In the genomic region with DNA sequence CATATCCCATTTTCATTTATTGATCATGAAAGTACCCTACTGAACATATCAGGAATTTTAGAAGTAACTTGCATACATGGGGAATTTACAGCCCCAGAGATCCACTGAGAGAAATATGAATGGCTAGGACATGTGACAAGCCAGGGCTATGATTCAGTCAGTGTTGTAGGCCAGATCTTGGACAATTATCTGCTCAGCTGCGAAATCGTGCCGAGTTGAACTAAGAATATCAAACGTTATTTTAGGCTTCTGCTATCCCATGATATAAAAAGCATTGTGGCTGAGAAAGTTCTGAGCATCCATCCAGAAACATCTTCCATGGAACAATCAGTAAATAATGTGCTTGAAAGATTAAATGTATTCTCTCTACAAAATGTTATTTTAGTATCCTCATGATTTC, we compare ENCODE assay signal across 12 cellular contexts.
"Had no signal": no experiment of that assay in that cellular context is flagged by ENCODE, and none has a peak within 500 bp of the region (broad histone marks: within the 10 kb centered on the region; RNA-seq: fewer than 3 reads in every experiment).

No MANE protein-coding gene starts in this region.

- DNase-seq: activated B cell treated with CpG ODN at 0.5 μM for 24 hours; activated CD4-positive, alpha-beta T cell treated with anti-CD3 and anti-CD28 coated beads, Interleukin-2, amount 10 ng/mL, durations not matched to agents 24 days and 14 days; activated effector memory CD4-positive, alpha-beta T cell treated with Interleukin-2 at 50 U/mL for 16 hours; activated T-cell treated with anti-CD3 and anti-CD28 coated beads, Interleukin-2, amount 50 U/mL, for 1 hour; colonic mucosa; esophagus squamous epithelium; stimulated activated CD4-positive, alpha-beta T cell treated with anti-CD3 and anti-CD28 coated beads, Interleukin-4, amount 100 ng/mL, for 4 hours; stomach; T-helper 2 cell had no signal

- H3K4me1 Mint-ChIP-seq: activated B cell treated with CpG ODN at 0.5 μM for 24 hours; activated CD4-positive, alpha-beta T cell treated with anti-CD3 and anti-CD28 coated beads, Interleukin-2, amount 10 ng/mL, durations not matched to agents 24 days and 14 days; memory B cell; nephron had no signal

- H3K4me3 Mint-ChIP-seq: activated B cell treated with CpG ODN at 0.5 μM for 24 hours; activated CD4-positive, alpha-beta T cell treated with anti-CD3 and anti-CD28 coated beads, Interleukin-2, amount 10 ng/mL, durations not matched to agents 24 days and 14 days; memory B cell; nephron had no signal

- H3K27me3 Mint-ChIP-seq: activated B cell treated with CpG ODN at 0.5 μM for 24 hours; activated CD4-positive, alpha-beta T cell treated with anti-CD3 and anti-CD28 coated beads, Interleukin-2, amount 10 ng/mL, durations not matched to agents 24 days and 14 days; memory B cell had no signal

- H3K4me1 ChIP-seq: colonic mucosa, esophagus squamous epithelium, stomach had no signal

- H3K27ac Mint-ChIP-seq: activated B cell treated with CpG ODN at 0.5 μM for 24 hours; activated CD4-positive, alpha-beta T cell treated with anti-CD3 and anti-CD28 coated beads, Interleukin-2, amount 10 ng/mL, durations not matched to agents 24 days and 14 days; activated naive CD4-positive, alpha-beta T cell treated with anti-CD3 and anti-CD28 coated beads, Interleukin-2, amount 50 U/mL, for 72 hours; memory B cell; nephron had no signal

- H3K9me3 Mint-ChIP-seq: activated B cell treated with CpG ODN at 0.5 μM for 24 hours; activated CD4-positive, alpha-beta T cell treated with anti-CD3 and anti-CD28 coated beads, Interleukin-2, amount 10 ng/mL, durations not matched to agents 24 days and 14 days; activated naive CD4-positive, alpha-beta T cell treated with anti-CD3 and anti-CD28 coated beads, Interleukin-2, amount 50 U/mL, for 72 hours; memory B cell; nephron had no signal

- H3K36me3 Mint-ChIP-seq: activated naive CD4-positive, alpha-beta T cell treated with anti-CD3 and anti-CD28 coated beads, Interleukin-2, amount 50 U/mL, for 72 hours; memory B cell had no signal

- H3K9me3 ChIP-seq: colonic mucosa, esophagus squamous epithelium, stomach had no signal

- ATAC-seq: activated naive CD4-positive, alpha-beta T cell treated with anti-CD3 and anti-CD28 coated beads, Interleukin-2, amount 50 U/mL, for 72 hours had no signal

- H3K27me3 ChIP-seq: colonic mucosa, esophagus squamous epithelium, stomach had no signal

- H3K4me3 ChIP-seq: colonic mucosa, esophagus squamous epithelium, stomach had no signal

- H3K27ac ChIP-seq: colonic mucosa, esophagus squamous epithelium, stomach had no signal

- H3K36me3 ChIP-seq: colonic mucosa, esophagus squamous epithelium, stomach had no signal
